In genomic region chr10:69409968-69410367, GRCh38 we compare ENCODE assay signal across 1 cellular context.
TF ChIP-seq lines count a peak whose summit lies in the region.

No MANE protein-coding gene starts in this region.

TF ChIP-seq in GM12878, 131 proteins besides CTCF, POLR2A, EP300 and RAD21 (continued from another document):
- TF ChIP-seq E2F4 (IDR thresholded peaks at IDR 0.05; ENCODE audit: low read depth, low read length) (no peak), NFXL1 (IDR thresholded peaks at IDR 0.05; ENCODE audit: borderline replicate concordance) (no peak), ZBTB11 (CRISPR knock-in tag; IDR thresholded peaks at IDR 0.05) (no peak), TAF1 (IDR thresholded peaks at IDR 0.05; ENCODE audit: borderline replicate concordance, low read depth, low read length) (no peak), ETV6 (conservative IDR thresholded peaks at IDR 0.05 in 1 of 2, IDR thresholded peaks at IDR 0.05 in 1 of 2; ENCODE audit: borderline replicate concordance in 1 of 2, low read depth in 1 of 2) (peak in 1 of 2 experiments; percentile 73; a peak in 2 of 4 replicates), ZNF24 (IDR thresholded peaks at IDR 0.05) (no peak), KDM1A (IDR thresholded peaks at IDR 0.05; ENCODE audit: borderline replicate concordance) (no peak)
